In genomic region chr2:219297766-219298456, GRCh38 we compare ENCODE assay signal across 1 cellular context.
TF ChIP-seq lines count a peak whose summit lies in the region.

No MANE protein-coding gene starts in this region.

TF ChIP-seq in HepG2, 621 proteins besides CTCF, POLR2A, EP300 and RAD21:
- TF ChIP-seq ZNF30 (CRISPR knock-in tag; IDR thresholded peaks at IDR 0.05) (no peak), E2F2 (CRISPR knock-in tag; IDR thresholded peaks at IDR 0.05; ENCODE audit: borderline replicate concordance) (no peak), ZFP37 (CRISPR knock-in tag; IDR thresholded peaks at IDR 0.05; ENCODE audit: borderline replicate concordance) (0 out of 2 replicates have a peak, but pooled peaks have one; percentile 2), ZNF768 (CRISPR knock-in tag; IDR thresholded peaks at IDR 0.05) (0 out of 2 replicates have a peak, but pooled peaks have one; percentile 13)
